Comparison of ENCODE assay signal across 35 cellular contexts in the genomic region with DNA sequence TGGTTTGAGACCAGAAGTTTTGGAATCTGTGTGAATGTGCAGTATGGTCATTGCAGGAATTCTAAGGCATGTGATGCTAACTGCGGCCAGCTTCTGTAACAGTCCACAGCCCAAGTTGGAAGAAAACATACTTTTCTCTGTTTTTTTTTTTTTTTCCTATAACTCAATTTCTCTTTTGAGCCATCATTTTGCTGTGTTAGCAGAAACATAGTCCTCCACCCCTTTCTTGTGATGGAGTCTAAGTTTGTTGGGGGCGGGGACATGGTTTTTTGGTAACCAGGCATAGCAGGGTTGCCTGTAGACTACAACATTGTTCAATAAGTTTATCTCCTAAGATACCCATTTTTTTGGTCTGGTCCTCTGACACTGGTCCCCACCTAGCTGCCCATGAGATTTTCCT.
"Had no signal": no experiment of that assay in that cellular context is flagged by ENCODE, and none has a peak within 500 bp of the region (broad histone marks: within the 10 kb centered on the region; RNA-seq: fewer than 3 reads in every experiment).

No MANE protein-coding gene starts in this region.

- DNase-seq: Kasumi-1, MG63, MM.1S, MV-4-11, NCI-H1048, NCI-H1092, NCI-H1092 treated with DMSO at 0.1 percent for 48 hours, NCI-H1105, NCI-H1105 treated with DMSO at 0.1 percent for 48 hours, NCI-H1417, NCI-H1417 treated with DMSO at 0.1 percent for 48 hours, NCI-H1436, NCI-H1436 treated with DMSO at 0.1 percent for 48 hours, NCI-H146, NCI-H1694, NCI-H1694 treated with DMSO at 0.1 percent for 48 hours, NCI-H187, NCI-H187 treated with DMSO at 0.1 percent for 48 hours, NCI-H1930, NCI-H2029, NCI-H2029 treated with DMSO at 0.1 percent for 48 hours, NCI-H2081, NCI-H2081 treated with DMSO at 0.1 percent for 48 hours, NCI-H2107, NCI-H2171, NCI-H2171 treated with DMSO at 0.1 percent for 48 hours, NCI-H2227 treated with DMSO at 0.1 percent for 48 hours, NCI-H226, NCI-H345, NCI-H446, NCI-H446 treated with DMSO at 0.1 percent for 48 hours, NCI-H510A, NCI-H510A treated with DMSO at 0.1 percent for 48 hours, NCI-H524, NCI-H524 treated with DMSO at 0.1 percent for 48 hours had no signal

- H3K27me3 ChIP-seq: MG63 had no signal

- H3K9me3 ChIP-seq: MG63 had no signal

- H3K36me3 ChIP-seq: MG63 had no signal

- H3K4me3 ChIP-seq: MG63 had no signal
